Comparison of ENCODE assay signal across 25 cellular contexts in genomic region chr7:132190683-132191082, GRCh38.
"Had no signal": no experiment of that assay in that cellular context is flagged by ENCODE, and none has a peak within 500 bp of the region (broad histone marks: within the 10 kb centered on the region; RNA-seq: fewer than 3 reads in every experiment).

No MANE protein-coding gene starts in this region.

- ATAC-seq: natural killer cell; right lobe of liver; stimulated activated effector memory CD8-positive, alpha-beta T cell treated with anti-CD3 and anti-CD28 coated beads, Interleukin-12 subunit alpha, Interleukin-12 subunit beta, amount 100 ng/mL, for 72 hours had no signal

- H3K79me2 ChIP-seq: parathyroid adenoma had no signal

- H2AFZ ChIP-seq: parathyroid adenoma had no signal

- DNase-seq: hypothalamus; immature natural killer cell; left ventricle myocardium inferior; mesendoderm; naive B cell; natural killer cell; occipital lobe; right lobe of liver; stimulated activated CD4-positive, alpha-beta T cell treated with anti-CD3 and anti-CD28 coated beads, Interleukin-12 subunit alpha, Interleukin-12 subunit beta, amount 100 ng/mL, for 4 hours; stimulated activated CD4-positive, alpha-beta T cell treated with anti-CD3 and anti-CD28 coated beads, Interleukin-4, amount 100 ng/mL, for 24 hours; stimulated activated naive CD4-positive, alpha-beta T cell; uterus had no signal

- H3K9me3 ChIP-seq: right lobe of liver had no signal

- H3K27me3 ChIP-seq: neutrophil, right atrium auricular region, right lobe of liver, suprapubic skin, tibial nerve, uterus had no signal

- H3K27ac Mint-ChIP-seq: immature natural killer cell; mesothelial cell of epicardium; natural killer cell; progenitor cell of endocrine pancreas; stimulated activated effector memory CD8-positive, alpha-beta T cell treated with anti-CD3 and anti-CD28 coated beads, Interleukin-12 subunit alpha, Interleukin-12 subunit beta, amount 100 ng/mL, for 72 hours; stimulated activated naive CD8-positive, alpha-beta T cell treated with anti-CD3 and anti-CD28 coated beads, Interleukin-15, Interleukin-2, amounts not matched to agents 100 ng/mL and 50 ng/mL, for 24 hours; type B pancreatic cell had no signal

- H3K4me2 ChIP-seq: smooth muscle cell had no signal

- H3K4me3 ChIP-seq: left ventricle myocardium inferior, lung, right atrium auricular region, right lobe of liver, smooth muscle cell, suprapubic skin, thoracic aorta, tibial nerve, uterus had no signal

- H3K4me1 Mint-ChIP-seq: immature natural killer cell; mesothelial cell of epicardium; naive B cell; natural killer cell; stimulated activated effector memory CD8-positive, alpha-beta T cell treated with anti-CD3 and anti-CD28 coated beads, Interleukin-12 subunit alpha, Interleukin-12 subunit beta, amount 100 ng/mL, for 72 hours had no signal

- H3K27ac ChIP-seq: left ventricle myocardium inferior, neutrophil, parathyroid adenoma, right atrium auricular region, right lobe of liver, suprapubic skin, thoracic aorta, tibial nerve, uterus had no signal

- H3K36me3 Mint-ChIP-seq: stimulated activated effector memory CD8-positive, alpha-beta T cell treated with anti-CD3 and anti-CD28 coated beads, Interleukin-12 subunit alpha, Interleukin-12 subunit beta, amount 100 ng/mL, for 72 hours had no signal

- H3K9ac ChIP-seq: parathyroid adenoma had no signal

- H3K36me3 ChIP-seq: neutrophil, right atrium auricular region, right lobe of liver, suprapubic skin, tibial nerve, uterus had no signal

- H3K4me1 ChIP-seq: left ventricle myocardium inferior, parathyroid adenoma, right atrium auricular region, right lobe of liver, suprapubic skin, tibial nerve, uterus had no signal

- H3K4me3 Mint-ChIP-seq: immature natural killer cell; mesothelial cell of epicardium; naive B cell; natural killer cell; stimulated activated effector memory CD8-positive, alpha-beta T cell treated with anti-CD3 and anti-CD28 coated beads, Interleukin-12 subunit alpha, Interleukin-12 subunit beta, amount 100 ng/mL, for 72 hours; stimulated activated naive CD8-positive, alpha-beta T cell treated with anti-CD3 and anti-CD28 coated beads, Interleukin-15, Interleukin-2, amounts not matched to agents 100 ng/mL and 50 ng/mL, for 24 hours; type B pancreatic cell had no signal
